Comparison of ENCODE assay signal across 8 cellular contexts in genomic region chr9:131707677-131708612, GRCh38. TPM values are rescaled to one million over a fixed set of nuclear protein-coding genes. Genes with fewer than 3 reads are reported as not detected.
DNase-seq lines count a peak whose midpoint lies in the region; ATAC-seq and TF ChIP-seq lines count a peak whose summit lies in the region.

No MANE protein-coding gene starts in this region.

- peak; percentile 46 for DNase-seq in SKM-1 (lab: John Stamatoyannopoulos, UW; ENCODE audit: unreplicated experiment)
- no peak for DNase-seq in osteocyte (ENCODE audit: extremely low spot score, unreplicated experiment)
- DNase-seq in stimulated activated CD4-positive, alpha-beta T cell treated with anti-CD3 and anti-CD28 coated beads, Interleukin-2, amount 100 ng/mL, for 24 hours = no peak

- no peaks in the 10 kb centered on the region for H3K36me3 Mint-ChIP-seq in osteocyte (ENCODE audit: unreplicated experiment)

- TF ChIP-seq CTCF in osteocyte (IDR thresholded peaks at IDR 0.05) = no peak

- peak overlapping the region; percentile 47 for H3K4me3 ChIP-seq in ACC112 (ENCODE audit: low read depth, low read length)
- no peak overlapping the region for H3K4me3 ChIP-seq in esophagus (ENCODE audit: low read depth in 1 of 2, low read length in 2 of 2)

- no peak overlapping the region for H2AFZ ChIP-seq in ACC112 (ENCODE audit: low read length, unreplicated experiment)

- ATAC-seq in GM18858 (IDR thresholded peaks at IDR 0.05; ENCODE audit: unreplicated experiment) = peak; percentile 31
- ATAC-seq in GM18520 (IDR thresholded peaks at IDR 0.05; ENCODE audit: unreplicated experiment) = no peak
- no peak for ATAC-seq in HG02759 (IDR thresholded peaks at IDR 0.05; ENCODE audit: unreplicated experiment)

- peaks cover 70% of the 10 kb centered on the region for H3K79me2 ChIP-seq in ACC112 (ENCODE audit: control insufficient read depth, insufficient read depth, low read length, unreplicated experiment)

- H3K4me1 ChIP-seq in ACC112 (ENCODE audit: control insufficient read depth, insufficient read depth, low read length, unreplicated experiment) (peaks cover 37% of the 10 kb centered on the region), esophagus (ENCODE audit: control insufficient read depth in 2 of 2, insufficient read depth in 2 of 2, low read length in 1 of 2) (peaks cover 8 to 18% of the 10 kb centered on the region in 2 donors)

- no peaks in the 10 kb centered on the region for H3K27me3 ChIP-seq in ACC112 (ENCODE audit: insufficient read depth, low read length)
- H3K27me3 ChIP-seq in esophagus (ENCODE audit: control insufficient read depth in 1 of 2, insufficient read depth in 2 of 2, low read length in 2 of 2) = no peaks in the 10 kb centered on the region

- H3K27me3 Mint-ChIP-seq in osteocyte (ENCODE audit: unreplicated experiment) = no peaks in the 10 kb centered on the region

- H3K9me3 ChIP-seq in esophagus (ENCODE audit: control insufficient read depth in 2 of 2, insufficient read depth in 1 of 2, low read depth in 1 of 2, low read length in 1 of 2) = no peaks in the 10 kb centered on the region

- H3K9me3 Mint-ChIP-seq in osteocyte (ENCODE audit: unreplicated experiment) = no peaks in the 10 kb centered on the region

- 37% methylated on average over 11 of the region's 11 CpGs for WGBS in esophagus, 2 donors

- H3K27ac Mint-ChIP-seq in osteocyte (ENCODE audit: unreplicated experiment) = peak overlapping the region; percentile 61

- peaks cover 41% of the 10 kb centered on the region for H3K4me1 Mint-ChIP-seq in osteocyte (ENCODE audit: unreplicated experiment)

- H3K27ac ChIP-seq in ACC112 (ENCODE audit: low read depth, low read length) (peak overlapping the region; percentile 90), esophagus (ENCODE audit: low read depth in 2 of 2, low read length in 1 of 2) (peak overlapping the region; percentile 44 to 58)

- no peak overlapping the region for H3K4me3 Mint-ChIP-seq in osteocyte (ENCODE audit: unreplicated experiment)

- H3K36me3 ChIP-seq in ACC112 (ENCODE audit: insufficient read depth, low read length) (no peaks in the 10 kb centered on the region), esophagus (ENCODE audit: control insufficient read depth in 2 of 2, insufficient read depth in 2 of 2, low read length in 1 of 2) (no peaks in the 10 kb centered on the region)

RNA-seq across cellular contexts. Expression of gene RAPGEF1, which starts 31.9 kb away (rescaled TPM):
- 10 to 100 TPM in 1 of 2 donors, 1 to 10 TPM in 1; 9.0 to 11.0 TPM for polyA plus RNA-seq in esophagus
- 94.3 TPM in 2 replicates for total RNA-seq in osteocyte
